ENCODE assay signal across 14 cellular contexts in genomic region chr16:81810894-81811538, GRCh38. TPM values are rescaled to one million over a fixed set of nuclear protein-coding genes. Genes with fewer than 3 reads are reported as not detected.
A peak's percentile ranks its signal among the peaks of the same experiment; 100 is the strongest.
DNase-seq lines count a peak whose midpoint lies in the region; ATAC-seq, FAIRE-seq and TF ChIP-seq lines count a peak whose summit lies in the region.
"Had no signal": no experiment of that assay in that cellular context is flagged by ENCODE, and none has a peak within 500 bp of the region (broad histone marks: within the 10 kb centered on the region; RNA-seq: fewer than 3 reads in every experiment).

No MANE protein-coding gene starts in this region.

- no peaks in the 10 kb centered on the region for H3K79me1 ChIP-seq in neuronal stem cell (ENCODE audit: low read depth, low read length)

- H3K4me1 ChIP-seq in GM12878 (ENCODE audit: control insufficient read depth, insufficient read depth, low read length) (peaks cover 78% of the 10 kb centered on the region), neuronal stem cell (ENCODE audit: control insufficient read depth in 2 of 2, insufficient read depth in 1 of 2, low read depth in 1 of 2, low read length in 2 of 2) (peaks cover 0 to 4% of the 10 kb centered on the region in 2 donors)

- H3K36me3 ChIP-seq in GM12878 (ENCODE audit: control insufficient read depth in 2 of 2, insufficient read depth in 2 of 2, low read length in 1 of 2) (peaks cover 7% of the 10 kb centered on the region in 2 experiments), neuronal stem cell (replicated peaks in 1 of 2; ENCODE audit: control insufficient read depth in 2 of 2, insufficient read depth in 2 of 2, low read length in 2 of 2) (no peaks in the 10 kb centered on the region)
- H3K36me3 ChIP-seq: right lobe of liver had no signal

- no peak overlapping the region for H3K4me3 Mint-ChIP-seq in WTC11
- H3K4me3 Mint-ChIP-seq: endodermal cell had no signal

- H3K79me2 ChIP-seq in GM12878 (ENCODE audit: control insufficient read depth, insufficient read depth, low read length) = peaks cover 89% of the 10 kb centered on the region

- peak; percentile 92 for DNase-seq in GM12878 (ENCODE audit: low read depth, low spot score)
- no peak for DNase-seq in UCSD-AML1 (lab: John Stamatoyannopoulos, UW; ENCODE audit: unreplicated experiment)
- no peak for DNase-seq in neuronal stem cell (ENCODE audit: low spot score)
- DNase-seq in WTC11 (ENCODE audit: low spot score) = no peak
- DNase-seq in RCC 7860 (ENCODE audit: low spot score) = no peak
- DNase-seq: endodermal cell; kidney glomerular epithelial cell; NCI-H2107; right lobe of liver; stimulated activated naive CD4-positive, alpha-beta T cell treated with Interleukin-2 at 50 U/mL for 16 hours had no signal

- H3K23ac ChIP-seq in neuronal stem cell (ENCODE audit: low read depth, low read length, poor library complexity) = no peak overlapping the region

- peaks cover 12% of the 10 kb centered on the region for H3K9me3 Mint-ChIP-seq in WTC11

- TF ChIP-seq POLR2A in GM12878 (IDR thresholded peaks at IDR 0.05; ENCODE audit: low read depth, low read length) = no peak; the same call in none of the 2 replicates

- H3K4me1 Mint-ChIP-seq in WTC11 = peaks cover 18% of the 10 kb centered on the region

- WGBS in GM12878 (ENCODE audit: insufficient coverage, insufficient replicate concordance, low lambda C conversion rate, missing lambda C conversion rate) = 5% methylated on average over 10 of the region's 10 CpGs
- WGBS in neuronal stem cell (ENCODE audit: extremely low coverage in 2 of 2, insufficient read length in 2 of 2, insufficient replicate concordance in 1 of 2), 2 donors = no CpG with 5 or more reads among the region's 10 CpGs

- H3K27me3 ChIP-seq in GM12878 (replicated peaks in 1 of 2; ENCODE audit: control insufficient read depth in 2 of 2, insufficient read depth in 2 of 2, low read length in 1 of 2) = no peaks in the 10 kb centered on the region
- H3K27me3 ChIP-seq in neuronal stem cell (ENCODE audit: control insufficient read depth in 3 of 3, insufficient read depth in 3 of 3, low read depth in 1 of 3, low read length in 3 of 3) = no peaks in the 10 kb centered on the region
- H3K27me3 ChIP-seq: right lobe of liver had no signal

- H3K4ac ChIP-seq in neuronal stem cell (ENCODE audit: low read length) = no peak overlapping the region

- H2AFZ ChIP-seq in GM12878 (ENCODE audit: control insufficient read depth, low read depth, low read length) (no peak overlapping the region), neuronal stem cell (ENCODE audit: low read length) (no peak overlapping the region)

- no peak overlapping the region for H2BK15ac ChIP-seq in neuronal stem cell (ENCODE audit: low read length)

- H3K9me3 ChIP-seq in GM12878 (replicated peaks; ENCODE audit: control insufficient read depth, insufficient read depth, low read length) = peaks cover 2% of the 10 kb centered on the region; the same call in 1 of the 3 replicates
- H3K9me3 ChIP-seq in neuronal stem cell (replicated peaks in 1 of 2; ENCODE audit: control insufficient read depth in 2 of 2, insufficient read depth in 1 of 2, low read depth in 1 of 2, low read length in 2 of 2) = no peaks in the 10 kb centered on the region
- H3K9me3 ChIP-seq: right lobe of liver had no signal

- TF ChIP-seq RAD21 in GM12878 (IDR thresholded peaks at IDR 0.05; ENCODE audit: insufficient read depth, low read depth, low read length) = no peak

- POLR2A ChIA-PET in GM12878 (lab: Charles Lee) = interaction anchor here (2.8 to 3.1 kb wide), 2 partner anchors 7 to 13 kb away, joined by 26 to 34 read pairs; no protein-coding TSS in a partner anchor
- POLR2A ChIA-PET in WTC11 (lab: Charles Lee) = no interaction called here

- H3K36me3 Mint-ChIP-seq in WTC11 = no peaks in the 10 kb centered on the region

- H3K27ac Mint-ChIP-seq in WTC11 = no peak overlapping the region
- H3K27ac Mint-ChIP-seq: endodermal cell had no signal

- intact Hi-C loops in GM12878 (cut with micrococcal nuclease; ENCODE audit: unreplicated experiment) = loop anchor here (10.0 kb wide), 1 partner anchor 326 kb away; no protein-coding TSS in a partner anchor

- SMC1A ChIA-PET in GM12878 (lab: Charles Lee; ENCODE audit: uncharacterized antibody, unreplicated experiment) = interaction anchor here (1.4 to 5.3 kb wide), 6 partner anchors 12 to 31 kb away, joined by 3 to 57 read pairs (median 22); no protein-coding TSS in a partner anchor

- H3K9ac ChIP-seq in GM12878 (ENCODE audit: control insufficient read depth, insufficient read depth, low read length) = peak overlapping the region; percentile 79
- no peak overlapping the region for H3K9ac ChIP-seq in neuronal stem cell (ENCODE audit: low read depth, low read length, poor library complexity)

- TF ChIP-seq EP300 in GM12878 (IDR thresholded peaks at IDR 0.05; ENCODE audit: borderline replicate concordance in 1 of 2, control insufficient read depth in 1 of 2, low read depth in 2 of 2, low read length in 2 of 2) = peak; percentile 59 to 64; a peak in 2 of 4 replicates

- no peak overlapping the region for H2BK5ac ChIP-seq in neuronal stem cell (ENCODE audit: low read length)

- BruUV-seq in GM12878 (replicated peaks; lab: Mats Ljungman, UMichigan) = no TSS peak

- H3K4me2 ChIP-seq in GM12878 (ENCODE audit: control insufficient read depth, insufficient read depth) (peak overlapping the region; percentile 97), neuronal stem cell (ENCODE audit: insufficient read depth, low read length, poor library complexity, severe bottlenecking) (no peak overlapping the region)

- peak overlapping the region; percentile 3 for H3K4me3 ChIP-seq in GM12875 (ENCODE audit: low read depth, low read length)
- peak overlapping the region; percentile 48; the same call in 1 of the 2 replicates for H3K4me3 ChIP-seq in GM12878
- no peak overlapping the region for H3K4me3 ChIP-seq in neuronal stem cell (ENCODE audit: low read length in 2 of 2)
- H3K4me3 ChIP-seq: right lobe of liver, SK-N-MC had no signal

- CTCF ChIA-PET in GM12878 (lab: Yijun Ruan, JAX) = interaction anchor here (3.0 kb wide), 1 partner anchor 7 kb away, joined by 30 read pairs; no protein-coding TSS in a partner anchor
- CTCF ChIA-PET in WTC11 (lab: Charles Lee) = no interaction called here

- H2BK12ac ChIP-seq in neuronal stem cell (ENCODE audit: low read length) = no peak overlapping the region

- in situ Hi-C loops in GM12878 (cut with MboI) = no loop called here

- FAIRE-seq in GM12878 (lab: Jason Lieb, UNC) (no peak), RCC 7860 (lab: Jason Lieb, UNC) (no peak)

- H3K27me3 Mint-ChIP-seq in WTC11 (ENCODE audit: low read depth) = no peaks in the 10 kb centered on the region

- TF ChIP-seq CTCF in GM12875 (IDR thresholded peaks at IDR 0.05; ENCODE audit: borderline replicate concordance, insufficient read depth, low read depth, low read length) = no peak
- no peak for TF ChIP-seq CTCF in GM12878 (IDR thresholded peaks at IDR 0.05 in 2 of 3, conservative IDR thresholded peaks at IDR 0.05 in 1 of 3; ENCODE audit: control insufficient read depth in 2 of 3, extremely low read depth in 1 of 3, insufficient read depth in 1 of 3, low read depth in 3 of 3, low read length in 3 of 3)
- TF ChIP-seq CTCF in WTC11 (IDR thresholded peaks at IDR 0.05) = no peak

- H3K14ac ChIP-seq in neuronal stem cell (ENCODE audit: low read length) = no peak overlapping the region

- H4K20me1 ChIP-seq in GM12878 (ENCODE audit: control insufficient read depth, insufficient read depth) = no peaks in the 10 kb centered on the region

- no peak overlapping the region for H4K8ac ChIP-seq in neuronal stem cell (ENCODE audit: low read depth, low read length)

- ATAC-seq in GM19397 (IDR thresholded peaks at IDR 0.05; ENCODE audit: unreplicated experiment) = peak; percentile 33
- ATAC-seq in HG03095 (IDR thresholded peaks at IDR 0.05; ENCODE audit: unreplicated experiment) = peak; percentile 37
- peak; percentile 51 for ATAC-seq in GM12878
- ATAC-seq in WTC11 = no peak

- no peak overlapping the region for H4K91ac ChIP-seq in neuronal stem cell (ENCODE audit: low read depth, low read length, poor library complexity)

- no peak overlapping the region for H2BK120ac ChIP-seq in neuronal stem cell (ENCODE audit: low read depth, low read length)

- no peak overlapping the region for H2AK5ac ChIP-seq in neuronal stem cell (ENCODE audit: low read depth, low read length)

- H3K27ac ChIP-seq in GM12878 (ENCODE audit: control insufficient read depth, insufficient read depth) (peak overlapping the region; percentile 99), neuronal stem cell (replicated peaks; ENCODE audit: low read length) (no peak overlapping the region)
- H3K27ac ChIP-seq: right lobe of liver, SK-N-MC had no signal

- RAD21 ChIA-PET in GM12878 (lab: Charles Lee; ENCODE audit: unreplicated experiment) = interaction anchor here (0.8 to 3.1 kb wide), 3 partner anchors 30 to 71 kb away, joined by 3 to 31 read pairs (median 5); no protein-coding TSS in a partner anchor

- no peak overlapping the region for H3K18ac ChIP-seq in neuronal stem cell (ENCODE audit: low read length)

TF ChIP-seq in GM12878, 131 proteins besides CTCF, POLR2A, EP300 and RAD21 (continues in another document):
- no peak for TF ChIP-seq ZNF384 (IDR thresholded peaks at IDR 0.05; ENCODE audit: borderline replicate concordance, low read depth, low read length)

TF ChIP-seq in WTC11, 78 proteins besides CTCF, POLR2A, EP300 and RAD21 (continues in another document):
- TF ChIP-seq CREM (CRISPR knock-in tag; IDR thresholded peaks at IDR 0.05) = no peak

RNA-seq across cellular contexts. Expression of gene PLCG2, which starts 31.9 kb away (rescaled TPM):
- 718 and 719 TPM in 2 replicates for total RNA-seq in GM12878 (2013; cell fraction: nucleolus; rRNA removed)
- 131 and 138 TPM in 2 replicates for total RNA-seq in GM12878 (2014; rRNA removed)
- total RNA-seq in GM12878 (2014; rRNA removed; fragmentation: Illumina TruSeq; extraction: Trizol) = 137 and 139 TPM in 2 replicates
- total RNA-seq in GM12878 (2021) = 243 and 256 TPM in 2 replicates
- polyA plus RNA-seq in GM12878 (2011; ENCODE audit: low read depth) = 62.1 TPM
- 245 and 253 TPM in 2 replicates for polyA plus RNA-seq in GM12878 (2011; rRNA removed)
- 204 and 222 TPM in 2 replicates for polyA plus RNA-seq in GM12878 (2011; cell fraction: cytosol; rRNA removed)
- polyA plus RNA-seq in GM12878 (2011; cell fraction: nucleus; rRNA removed) = 783 and 874 TPM in 2 replicates
- polyA plus RNA-seq in GM12878 (2012) = 112 and 157 TPM in 2 replicates
- 151 and 159 TPM in 2 replicates for polyA plus RNA-seq in GM12878 (2014; fragmentation: Illumina TruSeq; extraction: Trizol)
- polyA plus RNA-seq in GM12878 (2014; fragmentation: Nextera tagmentation; extraction: Ambion mirVana) = 10 to 100 TPM; 47.6 to 53.9 TPM
- 148 and 152 TPM in 2 replicates for polyA plus RNA-seq in GM12878 (2014; rRNA removed)
- polyA plus RNA-seq in GM12878 (2016; fragmentation: Nextera tagmentation; extraction: Ambion mirVana) = 100 to 1,000 TPM; 156 to 168 TPM
- polyA minus RNA-seq in GM12878 (2011; rRNA and poly(A)+ RNA removed) = 502 and 650 TPM in 2 replicates
- 202 and 205 TPM in 2 replicates for polyA minus RNA-seq in GM12878 (2011; cell fraction: cytosol; rRNA and poly(A)+ RNA removed)
- 448 and 681 TPM in 2 replicates for polyA minus RNA-seq in GM12878 (2011; cell fraction: nucleus; rRNA and poly(A)+ RNA removed)
- 1.3 TPM for polyA plus RNA-seq in neuronal stem cell (2013, experiment 1 of 2)
- 1.1 TPM for polyA plus RNA-seq in neuronal stem cell (2013, experiment 2 of 2)
- total RNA-seq in WTC11 (2021) = 7.0 to 8.7 TPM (median 8.6 TPM) in 3 replicates

Comparison
In these comparisons a context has a peak if more than half of its experiments do, and no peak if none do; other contexts are left out.
1. H3K4me3 ChIP-seq: peak in GM12875 (single experiment) and GM12878 (single experiment); none in neuronal stem cell (0 of 2).
2. RNA of gene PLCG2, which starts 31.9 kb away (total RNA-seq): 131 to 719 TPM in GM12878; 7.0 to 8.7 TPM in WTC11; every median in the first group is over 10 times any median in the second.